Comparison of ENCODE assay signal across 1 cellular context in genomic region chrX:111680988-111681779, GRCh38.
A peak's percentile ranks its signal among the peaks of the same experiment; 100 is the strongest.
TF ChIP-seq lines count a peak whose summit lies in the region.

Gene ALG13 (plus strand): TSS chrX:111681170. CDS start chrX:111681219, 49 bp downstream.

TF ChIP-seq in K562, 482 proteins besides CTCF, POLR2A, EP300 and RAD21 (continued from another document and continues in another):
- no peak for TF ChIP-seq TFE3 (CRISPR knock-in tag; IDR thresholded peaks at IDR 0.05)
- TF ChIP-seq MTA3 (IDR thresholded peaks at IDR 0.05; ENCODE audit: borderline replicate concordance) = peak; percentile 57; the same call in 1 of the 2 replicates
- peak; percentile 93 for TF ChIP-seq SNIP1 (IDR thresholded peaks at IDR 0.05; ENCODE audit: low read depth)
- peak; percentile 94 for TF ChIP-seq ATF3 (IDR thresholded peaks at IDR 0.05)
- TF ChIP-seq ATF3 (CRISPR knock-in tag; conservative IDR thresholded peaks at IDR 0.05) = peak; percentile 76
- TF ChIP-seq GTF2E2 (tag; IDR thresholded peaks at IDR 0.05) = peak; percentile 69; the same call in 1 of the 2 replicates
- TF ChIP-seq TFAP4 (CRISPR knock-in tag; IDR thresholded peaks at IDR 0.05; ENCODE audit: borderline replicate concordance) = peak; percentile 57
- peak; percentile 61 for TF ChIP-seq TAF1 (IDR thresholded peaks at IDR 0.05; ENCODE audit: control insufficient read depth, extremely low read depth, insufficient read depth, low read length, severe bottlenecking)
- TF ChIP-seq RCOR1 (IDR thresholded peaks at IDR 0.05; ENCODE audit: borderline replicate concordance in 1 of 2, low read depth in 2 of 2, low read length in 2 of 2) = peak in 1 of 2 experiments; percentile 23; a peak in 1 of 4 replicates
- TF ChIP-seq RBM39 (optimal IDR thresholded peaks at IDR 0.05; ENCODE audit: low read depth, low read length) = no peak
- no peak for TF ChIP-seq HES1 (IDR thresholded peaks at IDR 0.05; ENCODE audit: low read depth)
- TF ChIP-seq RBFOX2 (IDR thresholded peaks at IDR 0.05; ENCODE audit: low read depth, low read length) = peak; percentile 98
- TF ChIP-seq HDAC1 (IDR thresholded peaks at IDR 0.05) = peak in 1 of 2 experiments; percentile 38; a peak in 1 of 4 replicates
- TF ChIP-seq KLF13 (tag; IDR thresholded peaks at IDR 0.05; ENCODE audit: borderline replicate concordance, low read depth) = 0 out of 2 replicates have a peak, but pooled peaks have one; percentile 39
- peak in 1 of 2 experiments; percentile 59; a peak in 1 of 4 replicates for TF ChIP-seq TEAD1 (CRISPR knock-in tag; IDR thresholded peaks at IDR 0.05)
- TF ChIP-seq ZNF175 (CRISPR knock-in tag; IDR thresholded peaks at IDR 0.05; ENCODE audit: low read depth) = 0 out of 2 replicates have a peak, but pooled peaks have one; percentile 43
- TF ChIP-seq UBTF (IDR thresholded peaks at IDR 0.05; ENCODE audit: borderline replicate concordance in 1 of 2, low read depth in 2 of 2, low read length in 2 of 2) = peak; percentile 100
- no peak for TF ChIP-seq REST (CRISPR knock-in tag; IDR thresholded peaks at IDR 0.05; ENCODE audit: low read depth)
- peak; percentile 10 for TF ChIP-seq NFIC (IDR thresholded peaks at IDR 0.05)
- peak; percentile 20; the same call in 1 of the 2 replicates for TF ChIP-seq C11orf30 (IDR thresholded peaks at IDR 0.05; ENCODE audit: low read depth)
- peak; percentile 59; the same call in 1 of the 2 replicates for TF ChIP-seq ZBTB1 (CRISPR knock-in tag; IDR thresholded peaks at IDR 0.05; ENCODE audit: borderline replicate concordance, low read depth)
- no peak for TF ChIP-seq ZNF133 (CRISPR knock-in tag; IDR thresholded peaks at IDR 0.05)
- TF ChIP-seq ZBTB7A (IDR thresholded peaks at IDR 0.05; ENCODE audit: borderline replicate concordance, control insufficient read depth, low read depth, low read length) = peak; percentile 33; the same call in 1 of the 2 replicates
- TF ChIP-seq CHCHD3 (CRISPR knock-in tag; IDR thresholded peaks at IDR 0.05) = no peak
- peak; percentile 47; the same call in 1 of the 2 replicates for TF ChIP-seq PML (IDR thresholded peaks at IDR 0.05; ENCODE audit: low read length)
- TF ChIP-seq LCOR (CRISPR knock-in tag; IDR thresholded peaks at IDR 0.05) = peak; percentile 52; the same call in 1 of the 2 replicates
- TF ChIP-seq IRF1 (CRISPR knock-in tag; IDR thresholded peaks at IDR 0.05; ENCODE audit: borderline replicate concordance) = no peak
- TF ChIP-seq BRD4 (IDR thresholded peaks at IDR 0.05) = peak; percentile 96
- no peak for TF ChIP-seq POLR3A (IDR thresholded peaks at IDR 0.05; ENCODE audit: borderline replicate concordance, extremely low read depth, insufficient read depth, insufficient read length)
- TF ChIP-seq RB1 (IDR thresholded peaks at IDR 0.05; ENCODE audit: low read depth) = peak; percentile 63; the same call in 1 of the 2 replicates
- no peak for TF ChIP-seq RBM34 (IDR thresholded peaks at IDR 0.05; ENCODE audit: borderline replicate concordance, insufficient read depth, low read length)
- TF ChIP-seq GATAD2B (IDR thresholded peaks at IDR 0.05; ENCODE audit: borderline replicate concordance) = no peak
- peak; percentile 89; the same call in 1 of the 2 replicates for TF ChIP-seq CREB3L1 (IDR thresholded peaks at IDR 0.05; ENCODE audit: borderline replicate concordance, low read depth)
- TF ChIP-seq CHD1 (IDR thresholded peaks at IDR 0.05; ENCODE audit: low read length) = peak; percentile 66
- peak; percentile 80 for TF ChIP-seq VEZF1 (CRISPR knock-in tag; IDR thresholded peaks at IDR 0.05)
- peak; percentile 32; the same call in 1 of the 2 replicates for TF ChIP-seq SMC3 (conservative IDR thresholded peaks at IDR 0.05; ENCODE audit: insufficient read depth, low read depth, low read length)
- peak; percentile 87 for TF ChIP-seq JUND (IDR thresholded peaks at IDR 0.05; ENCODE audit: borderline replicate concordance, low read depth, low read length)
- TF ChIP-seq JUND (tag; IDR thresholded peaks at IDR 0.05; ENCODE audit: borderline replicate concordance, low read depth, low read length) = no peak; the same call in 1 of the 3 replicates
- peak; percentile 32 to 35; a peak in 2 of 4 replicates for TF ChIP-seq MAZ (CRISPR knock-in tag; conservative IDR thresholded peaks at IDR 0.05 in 1 of 2, IDR thresholded peaks at IDR 0.05 in 1 of 2)
- TF ChIP-seq ZFPM2 (CRISPR knock-in tag; IDR thresholded peaks at IDR 0.05) = no peak
- no peak for TF ChIP-seq ZNF395 (CRISPR knock-in tag; IDR thresholded peaks at IDR 0.05)
- 0 out of 2 replicates have a peak, but pooled peaks have one; percentile 63 for TF ChIP-seq PREB (CRISPR knock-in tag; IDR thresholded peaks at IDR 0.05)
- TF ChIP-seq ATF1 (CRISPR knock-in tag; IDR thresholded peaks at IDR 0.05) = peak; percentile 32; the same call in 1 of the 2 replicates
- peak; percentile 96 for TF ChIP-seq ATF1 (tag; IDR thresholded peaks at IDR 0.05)
- TF ChIP-seq ZC3H11A (IDR thresholded peaks at IDR 0.05; ENCODE audit: low read depth, low read length) = no peak
- TF ChIP-seq CTBP1 (IDR thresholded peaks at IDR 0.05; ENCODE audit: borderline replicate concordance) = peak; percentile 27; the same call in 1 of the 2 replicates
- TF ChIP-seq HMG20A (CRISPR knock-in tag; conservative IDR thresholded peaks at IDR 0.05) = no peak
